ENCODE assay signal across 20 cellular contexts in genomic region chr14:94483071-94483451, GRCh38. TPM values are rescaled to one million over a fixed set of nuclear protein-coding genes. Genes with fewer than 3 reads are reported as not detected.
DNase-seq lines count a peak whose midpoint lies in the region; ATAC-seq, FAIRE-seq and TF ChIP-seq lines count a peak whose summit lies in the region.
"Had no signal": no experiment of that assay in that cellular context is flagged by ENCODE, and none has a peak within 500 bp of the region (broad histone marks: within the 10 kb centered on the region; RNA-seq: fewer than 3 reads in every experiment).

No MANE protein-coding gene starts in this region.

- H3K4me1 Mint-ChIP-seq in IgD-negative memory B cell (peaks cover 14 to 21% (median 17%) of the 10 kb centered on the region in 3 donors), memory B cell (peaks cover 8% of the 10 kb centered on the region)
- H3K4me1 Mint-ChIP-seq: activated naive CD4-positive, alpha-beta T cell treated with anti-CD3 and anti-CD28 coated beads, Interleukin-2, amount 50 U/mL, for 24 hours; stimulated activated naive CD8-positive, alpha-beta T cell treated with anti-CD3 and anti-CD28 coated beads, Interleukin-15, amount 100 ng/mL, for 72 hours had no signal

- H3K9me3 Mint-ChIP-seq in IgD-negative memory B cell (peaks cover 0 to 19% (median 13%) of the 10 kb centered on the region in 3 donors), memory B cell (peaks cover 3% of the 10 kb centered on the region)
- H3K9me3 Mint-ChIP-seq: activated naive CD4-positive, alpha-beta T cell treated with anti-CD3 and anti-CD28 coated beads, Interleukin-2, amount 50 U/mL, for 24 hours had no signal

- H3K27me3 ChIP-seq in BE2C, result peaks cover 15% of the 10 kb centered on the region
- H3K27me3 ChIP-seq: body of pancreas, pancreas had no signal

- no peaks in the 10 kb centered on the region for H3K9me3 ChIP-seq in BE2C

- H3K4me3 Mint-ChIP-seq in IgD-negative memory B cell (peak overlapping the region in 3 of 4 donors; percentile 20 to 79 (median 48)), memory B cell (peak overlapping the region; percentile 15)
- H3K4me3 Mint-ChIP-seq: activated CD8-positive, alpha-beta T cell treated with anti-CD3 and anti-CD28 coated beads for 36 hours; activated naive CD4-positive, alpha-beta T cell treated with anti-CD3 and anti-CD28 coated beads, Interleukin-2, amount 50 U/mL, for 24 hours; activated T-cell treated with anti-CD3 and anti-CD28 coated beads, Interleukin-2, amount 50 U/mL, for 24 hours; stimulated activated naive CD8-positive, alpha-beta T cell treated with anti-CD3 and anti-CD28 coated beads, Interleukin-15, amount 100 ng/mL, for 72 hours had no signal

- TF ChIP-seq CTCF in BE2C (IDR thresholded peaks at IDR 0.05; ENCODE audit: low read depth, low read length), result no peak

- H3K27ac Mint-ChIP-seq in IgD-negative memory B cell, result peak overlapping the region in 1 of 3 donors; percentile 5
- peak overlapping the region; percentile 48 for H3K27ac Mint-ChIP-seq in memory B cell
- H3K27ac Mint-ChIP-seq: activated CD8-positive, alpha-beta T cell treated with anti-CD3 and anti-CD28 coated beads for 36 hours; activated naive CD4-positive, alpha-beta T cell treated with anti-CD3 and anti-CD28 coated beads, Interleukin-2, amount 50 U/mL, for 24 hours; activated T-cell treated with anti-CD3 and anti-CD28 coated beads, Interleukin-2, amount 50 U/mL, for 24 hours had no signal

- H3K27me3 Mint-ChIP-seq in IgD-negative memory B cell (peaks cover 26% of the 10 kb centered on the region), memory B cell (peaks cover 15% of the 10 kb centered on the region)

- no peaks in the 10 kb centered on the region for H3K4me1 ChIP-seq in BE2C

- no peak for DNase-seq in memory B cell (ENCODE audit: low spot score in 2 of 2)
- no peak for DNase-seq in BE2C
- DNase-seq in GM19239 (ENCODE audit: insufficient read length, low spot score), result no peak
- DNase-seq in NCI-H510A treated with DMSO at 0.1 percent for 48 hours (lab: John Stamatoyannopoulos, UW), result no peak
- DNase-seq: activated CD8-positive, alpha-beta T cell treated with anti-CD3 and anti-CD28 coated beads for 36 hours; activated T-cell treated with anti-CD3 and anti-CD28 coated beads, Interleukin-2, amount 50 U/mL, for 24 hours; body of pancreas; COR-L47; NCI-H1930; pancreas; Right ventricle myocardium superior; sigmoid colon; stimulated activated naive CD8-positive, alpha-beta T cell treated with anti-CD3 and anti-CD28 coated beads, Interleukin-15, amount 100 ng/mL, for 72 hours; upper lobe of left lung had no signal

- no peak overlapping the region for H3K4me3 ChIP-seq in BE2C (ENCODE audit: low read depth, low read length)
- H3K4me3 ChIP-seq: body of pancreas, pancreas, sigmoid colon, upper lobe of left lung had no signal

- FAIRE-seq in GM19239 (lab: Jason Lieb, UNC), result no peak
- FAIRE-seq: colon, pancreas had no signal

- peaks cover 5% of the 10 kb centered on the region for H3K36me3 Mint-ChIP-seq in IgD-negative memory B cell
- no peaks in the 10 kb centered on the region for H3K36me3 Mint-ChIP-seq in memory B cell
- H3K36me3 Mint-ChIP-seq: activated naive CD4-positive, alpha-beta T cell treated with anti-CD3 and anti-CD28 coated beads, Interleukin-2, amount 50 U/mL, for 24 hours had no signal

- ATAC-seq in GM18520 (IDR thresholded peaks at IDR 0.05; ENCODE audit: unreplicated experiment), result peak; percentile 62
- ATAC-seq in GM21717 (IDR thresholded peaks at IDR 0.05; ENCODE audit: unreplicated experiment), result peak; percentile 45
- peak; percentile 79 for ATAC-seq in memory B cell (ENCODE audit: low read depth)
- ATAC-seq: activated CD8-positive, alpha-beta T cell treated with anti-CD3 and anti-CD28 coated beads for 36 hours; body of pancreas; HCT116; pancreas; stimulated activated naive CD8-positive, alpha-beta T cell treated with anti-CD3 and anti-CD28 coated beads, Interleukin-15, amount 100 ng/mL, for 72 hours had no signal

- no peaks in the 10 kb centered on the region for H3K36me3 ChIP-seq in BE2C
- H3K36me3 ChIP-seq: pancreas, sigmoid colon, upper lobe of left lung had no signal

RNA-seq across cellular contexts. Expression of gene SERPINA9, which starts 7.1 kb away (rescaled TPM):
- 0.63 TPM for polyA plus RNA-seq in IgD-negative memory B cell
- polyA plus RNA-seq in BE2C (2012; ENCODE audit: insufficient read depth, insufficient read length, low read depth), result not detected
- polyA plus RNA-seq: pancreas had no signal

RNA-seq across cellular contexts. Expression of gene SERPINA12, which starts 26.2 kb away (rescaled TPM):
- polyA plus RNA-seq in IgD-negative memory B cell, result not detected
- not detected for polyA plus RNA-seq in BE2C (2012; ENCODE audit: insufficient read depth, insufficient read length, low read depth)
- polyA plus RNA-seq: pancreas, sigmoid colon had no signal

RNA-seq across cellular contexts. Expression of gene SERPINA11, which starts 30.5 kb away (rescaled TPM):
- polyA plus RNA-seq in IgD-negative memory B cell, result not detected
- not detected for polyA plus RNA-seq in BE2C (2012; ENCODE audit: insufficient read depth, insufficient read length, low read depth)
- polyA plus RNA-seq: pancreas had no signal
